Comparison of ENCODE assay signal across 18 cellular contexts in the genomic region with DNA sequence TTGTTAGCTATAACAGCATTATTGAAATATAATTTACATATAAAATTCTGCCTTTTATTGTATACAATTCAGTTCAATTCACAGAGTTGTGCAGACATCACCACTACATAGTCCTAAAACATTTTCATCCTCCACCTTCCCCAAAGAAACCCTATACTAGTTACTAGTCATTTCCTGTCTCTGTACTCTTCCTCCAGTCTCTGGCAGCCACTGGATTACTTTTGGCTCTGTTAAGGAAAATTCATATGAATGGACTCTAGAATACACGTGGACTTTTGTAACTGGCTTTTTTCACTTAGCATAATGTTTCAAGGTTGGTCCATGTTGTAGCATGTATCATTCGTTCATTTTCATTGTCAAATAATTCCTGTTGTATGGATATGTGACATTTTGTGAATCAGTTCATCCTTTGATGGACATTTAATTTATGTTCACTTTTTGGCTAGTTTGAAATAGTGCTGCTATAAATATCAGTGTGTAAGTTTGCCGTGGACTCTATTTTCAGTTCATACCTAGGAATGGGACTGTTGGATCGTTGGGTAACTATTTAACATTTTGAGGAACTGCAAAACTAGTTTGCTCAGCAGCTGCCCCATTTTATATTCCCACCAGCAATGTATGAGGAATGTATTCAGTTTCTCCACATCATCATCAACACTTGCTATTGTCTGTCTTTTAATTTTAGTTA. TPM values are rescaled to one million over a fixed set of nuclear protein-coding genes. Genes with fewer than 3 reads are reported as not detected.
DNase-seq lines count a peak whose midpoint lies in the region; ATAC-seq, FAIRE-seq and TF ChIP-seq lines count a peak whose summit lies in the region.
"Had no signal": no experiment of that assay in that cellular context is flagged by ENCODE, and none has a peak within 500 bp of the region (broad histone marks: within the 10 kb centered on the region; RNA-seq: fewer than 3 reads in every experiment).

No MANE protein-coding gene starts in this region.

- in situ Hi-C loops in astrocyte of the spinal cord (cut with HindIII; ENCODE audit: low sequenced_read_pairs), result no loop called here

- H3K4me3 Mint-ChIP-seq in activated CD4-positive, alpha-beta T cell treated with anti-CD3 and anti-CD28 coated beads for 36 hours, result no peak overlapping the region
- H3K4me3 Mint-ChIP-seq: stimulated activated naive B cell treated with anti-CD40 and anti-IgM and Interleukin-4, amounts not matched to agents 10 μg/mL and 1 μg/mL and 100 μg/mL, for 72 hours had no signal

- peak; percentile 54 for DNase-seq in Daoy (ENCODE audit: low read depth)
- peak; percentile 74 for DNase-seq in astrocyte of the spinal cord (ENCODE audit: low read depth, low spot score)
- DNase-seq in keratinocyte (ENCODE audit: low read depth, low spot score), result no peak
- no peak for DNase-seq in GDM1 (lab: John Stamatoyannopoulos, UW)
- no peak for DNase-seq in HK-2 (ENCODE audit: unreplicated experiment)
- no peak for DNase-seq in activated CD4-positive, alpha-beta T cell treated with anti-CD3 and anti-CD28 coated beads for 36 hours
- DNase-seq in islet precursor cell, result no peak
- DNase-seq: activated CD4-positive, alpha-beta T cell treated with anti-CD3 and anti-CD28 coated beads, Interleukin-2, amount 50 U/mL, for 4 hours; activated effector memory CD4-positive, alpha-beta T cell treated with Interleukin-2 at 50 U/mL for 16 hours; kidney glomerular epithelial cell; NCI-H1417 treated with DMSO at 0.1 percent for 48 hours; NCI-H510A; stimulated activated CD4-positive, alpha-beta T cell treated with anti-CD3 and anti-CD28 coated beads, Interleukin-4, amount 100 ng/mL, for 1 hour; stimulated activated naive B cell treated with anti-CD40 and anti-IgM and Interleukin-4, amounts not matched to agents 10 μg/mL and 1 μg/mL and 100 μg/mL, for 72 hours had no signal

- H3K27me3 Mint-ChIP-seq in activated CD4-positive, alpha-beta T cell treated with anti-CD3 and anti-CD28 coated beads for 36 hours, result no peaks in the 10 kb centered on the region
- H3K27me3 Mint-ChIP-seq: stimulated activated naive B cell treated with anti-CD40 and anti-IgM and Interleukin-4, amounts not matched to agents 10 μg/mL and 1 μg/mL and 100 μg/mL, for 72 hours had no signal

- H3K9me1 ChIP-seq in keratinocyte (ENCODE audit: control insufficient read depth, extremely low read depth, insufficient read depth, low read length), result no peaks in the 10 kb centered on the region

- H2AFZ ChIP-seq in Loucy (ENCODE audit: low read length) (no peak overlapping the region), keratinocyte (ENCODE audit: control insufficient read depth, low read length) (no peak overlapping the region)

- H3K36me3 ChIP-seq in Loucy (ENCODE audit: insufficient read depth, low read length) (peaks cover under 1% of the 10 kb centered on the region; the same call in 1 of the 2 replicates), keratinocyte (ENCODE audit: control insufficient read depth in 2 of 2, extremely low read depth in 1 of 2, insufficient read depth in 2 of 2, low read length in 2 of 2) (no peaks in the 10 kb centered on the region)

- H3K79me2 ChIP-seq in Loucy (ENCODE audit: insufficient read depth, low read length), result peaks cover 86% of the 10 kb centered on the region
- H3K79me2 ChIP-seq in keratinocyte (ENCODE audit: control insufficient read depth, insufficient read depth, low read length), result peaks cover 92% of the 10 kb centered on the region

- H3K4me3 ChIP-seq in Loucy (ENCODE audit: low read length, poor library complexity, severe bottlenecking), result no peak overlapping the region
- no peak overlapping the region for H3K4me3 ChIP-seq in astrocyte of the spinal cord (ENCODE audit: low read depth, low read length)
- no peak overlapping the region for H3K4me3 ChIP-seq in keratinocyte (ENCODE audit: control insufficient read depth in 2 of 3, extremely low read depth in 1 of 3, insufficient read depth in 2 of 3, low read depth in 1 of 3, low read length in 3 of 3)
- H3K4me3 ChIP-seq: BLaER1, gastroesophageal sphincter had no signal

- peaks cover 53% of the 10 kb centered on the region for H3K4me1 Mint-ChIP-seq in activated CD4-positive, alpha-beta T cell treated with anti-CD3 and anti-CD28 coated beads for 36 hours

- ATAC-seq in activated CD4-positive, alpha-beta T cell treated with anti-CD3 and anti-CD28 coated beads for 36 hours, result no peak
- ATAC-seq: gastroesophageal sphincter; stimulated activated naive B cell treated with anti-CD40 and anti-IgM and Interleukin-4, amounts not matched to agents 10 μg/mL and 1 μg/mL and 100 μg/mL, for 72 hours had no signal

- dilution Hi-C loops in keratinocyte (cut with MboI; ENCODE audit: extremely low pct_ligation_motif_present, low sequenced_read_pairs), result no loop called here

- H3K4me1 ChIP-seq in Loucy (ENCODE audit: insufficient read depth, low read length, poor library complexity, severe bottlenecking) (peaks cover 14% of the 10 kb centered on the region), keratinocyte (ENCODE audit: control insufficient read depth, extremely low read depth, insufficient read depth, low read length) (peaks cover 6% of the 10 kb centered on the region)
- H3K4me1 ChIP-seq: BLaER1 had no signal

- peaks cover 38% of the 10 kb centered on the region for H4K20me1 ChIP-seq in Loucy (ENCODE audit: insufficient read depth, low read length, poor library complexity, severe bottlenecking)
- peaks cover 2% of the 10 kb centered on the region for H4K20me1 ChIP-seq in keratinocyte (ENCODE audit: control insufficient read depth, extremely low read depth, insufficient read depth, low read length)

- CTCF ChIA-PET in activated CD4-positive, alpha-beta T cell treated with anti-CD3 and anti-CD28 coated beads for 36 hours (lab: Charles Lee), result interaction anchor here (0.6 kb wide), 1 partner anchor 1542 kb away, joined by 3 read pairs; no protein-coding TSS in a partner anchor

- TF ChIP-seq CTCF in Loucy (conservative IDR thresholded peaks at IDR 0.05; ENCODE audit: low read length) (no peak), astrocyte of the spinal cord (IDR thresholded peaks at IDR 0.05; ENCODE audit: low read depth, low read length) (no peak), keratinocyte (optimal IDR thresholded peaks at IDR 0.05 in 1 of 3, IDR thresholded peaks at IDR 0.05 in 1 of 3, conservative IDR thresholded peaks at IDR 0.05 in 1 of 3; ENCODE audit: extremely low read depth in 1 of 3, insufficient read depth in 2 of 3, low read length in 3 of 3) (no peak)

- H3K9ac ChIP-seq in Loucy (ENCODE audit: low read depth, low read length, poor library complexity, severe bottlenecking) (no peak overlapping the region), keratinocyte (ENCODE audit: control insufficient read depth, extremely low read depth, insufficient read depth, low read length) (no peak overlapping the region)
- H3K9ac ChIP-seq: BLaER1 had no signal

- intact Hi-C loops in activated CD4-positive, alpha-beta T cell treated with anti-CD3 and anti-CD28 coated beads for 36 hours (cut with DNase I, micrococcal nuclease), result no loop called here

- POLR2A ChIA-PET in activated CD4-positive, alpha-beta T cell treated with anti-CD3 and anti-CD28 coated beads for 36 hours (lab: Charles Lee), result no interaction called here

- H3K27me3 ChIP-seq in Loucy (ENCODE audit: insufficient read depth, low read length, poor library complexity, severe bottlenecking) (no peaks in the 10 kb centered on the region), keratinocyte (ENCODE audit: control insufficient read depth, extremely low read depth, insufficient read depth, low read length) (no peaks in the 10 kb centered on the region)
- H3K27me3 ChIP-seq: BLaER1, gastroesophageal sphincter had no signal

- H3K36me3 Mint-ChIP-seq in activated CD4-positive, alpha-beta T cell treated with anti-CD3 and anti-CD28 coated beads for 36 hours (ENCODE audit: low read depth), result peaks cover 6% of the 10 kb centered on the region

- no peak overlapping the region for H3K27ac ChIP-seq in keratinocyte (ENCODE audit: control insufficient read depth, insufficient read depth, low read length)
- H3K27ac ChIP-seq: BLaER1, gastroesophageal sphincter had no signal

- no peaks in the 10 kb centered on the region for H3F3A ChIP-seq in Loucy (ENCODE audit: low read depth)

- no peaks in the 10 kb centered on the region for H3K9me2 ChIP-seq in Loucy (replicated peaks; ENCODE audit: low read depth, low read length)

- H3K4me2 ChIP-seq in Loucy (ENCODE audit: low read depth, low read length, poor library complexity, severe bottlenecking) (peak overlapping the region; percentile 11), keratinocyte (ENCODE audit: control insufficient read depth, extremely low read depth, insufficient read depth, low read depth, low read length) (peak overlapping the region; percentile 6)
- H3K4me2 ChIP-seq: BLaER1 had no signal

- FAIRE-seq in keratinocyte (lab: Jason Lieb, UNC), result peak; percentile 76
- FAIRE-seq: H1 had no signal

- H3K9me3 ChIP-seq in Loucy (ENCODE audit: insufficient read depth, low read depth, low read length) (no peaks in the 10 kb centered on the region), keratinocyte (ENCODE audit: control insufficient read depth, low read depth, low read length) (no peaks in the 10 kb centered on the region)
- H3K9me3 ChIP-seq: BLaER1, gastroesophageal sphincter had no signal

- no peaks in the 10 kb centered on the region for H3K9me3 Mint-ChIP-seq in activated CD4-positive, alpha-beta T cell treated with anti-CD3 and anti-CD28 coated beads for 36 hours (ENCODE audit: low read depth)
- H3K9me3 Mint-ChIP-seq: stimulated activated naive B cell treated with anti-CD40 and anti-IgM and Interleukin-4, amounts not matched to agents 10 μg/mL and 1 μg/mL and 100 μg/mL, for 72 hours had no signal

- no peak overlapping the region for H3K27ac Mint-ChIP-seq in activated CD4-positive, alpha-beta T cell treated with anti-CD3 and anti-CD28 coated beads for 36 hours
- H3K27ac Mint-ChIP-seq: stimulated activated naive B cell treated with anti-CD40 and anti-IgM and Interleukin-4, amounts not matched to agents 10 μg/mL and 1 μg/mL and 100 μg/mL, for 72 hours had no signal

RNA-seq across cellular contexts. Expression of a gene that starts 9.7 kb away (rescaled TPM):
- total RNA-seq in Daoy (2014; rRNA removed; shearing (Covaris generic)), result 20.3 and 24.4 TPM in 2 replicates
- 13.4 to 18.4 TPM (median 15.8 TPM) in 3 replicates for polyA plus RNA-seq in keratinocyte
- 13.0 TPM for polyA plus RNA-seq in keratinocyte (2011; ENCODE audit: low read depth)
- 7.3 and 13.8 TPM in 2 replicates for polyA plus RNA-seq in keratinocyte (2011; cell fraction: cytosol; rRNA removed)
- 21.6 and 29.8 TPM in 2 replicates for polyA plus RNA-seq in keratinocyte (2011; cell fraction: nucleus; rRNA removed)
- polyA plus RNA-seq in keratinocyte (2012; ENCODE audit: low replicate concordance), result 6.5 and 13.9 TPM in 2 replicates
- polyA minus RNA-seq in keratinocyte, result 12.4 to 43.2 TPM (median 28.5 TPM) in 3 replicates
- 13.2 TPM for polyA minus RNA-seq in keratinocyte (2011; cell fraction: cytosol; rRNA and poly(A)+ RNA removed)
- 31.8 and 51.5 TPM in 2 replicates for polyA minus RNA-seq in keratinocyte (2011; cell fraction: nucleus; rRNA and poly(A)+ RNA removed)
- total RNA-seq in activated CD4-positive, alpha-beta T cell treated with anti-CD3 and anti-CD28 coated beads for 36 hours, result 10 to 100 TPM; 26.5 to 27.4 TPM

Comparison
In these comparisons a context has a peak if more than half of its experiments do, and no peak if none do; other contexts are left out.
1. DNase-seq: peak in Daoy (single experiment) and astrocyte of the spinal cord (single experiment); none in keratinocyte (single experiment), GDM1 (single experiment), HK-2 (single experiment), activated CD4-positive, alpha-beta T cell treated with anti-CD3 and anti-CD28 coated beads for 36 hours (single experiment) and islet precursor cell (single experiment).